In the genomic region with DNA sequence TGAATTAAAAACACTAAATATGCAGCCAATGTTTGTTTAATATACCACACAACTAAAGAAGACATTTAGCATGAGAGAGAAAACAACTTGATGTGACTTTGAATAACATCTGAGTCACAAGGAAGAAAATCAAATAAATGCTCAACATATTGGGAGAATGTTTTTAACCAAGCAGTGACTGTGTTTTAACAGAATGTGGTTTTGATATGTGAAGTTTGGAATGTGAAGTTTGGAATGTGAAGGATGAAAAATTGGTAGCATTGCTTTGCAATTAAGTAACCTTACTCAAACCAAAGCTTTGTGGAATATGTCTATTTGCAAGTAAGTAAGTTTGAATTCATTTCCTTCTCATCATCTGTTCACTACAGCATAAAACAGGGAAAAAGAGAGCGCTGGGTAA, we compare ENCODE assay signal across 15 cellular contexts.
DNase-seq lines count a peak whose midpoint lies in the region; ATAC-seq and TF ChIP-seq lines count a peak whose summit lies in the region.
"Had no signal": no experiment of that assay in that cellular context is flagged by ENCODE, and none has a peak within 500 bp of the region (broad histone marks: within the 10 kb centered on the region; RNA-seq: fewer than 3 reads in every experiment).

No MANE protein-coding gene starts in this region.

- H3K27me3 ChIP-seq in BJ (ENCODE audit: control insufficient read depth, insufficient read depth, low read length) (no peaks in the 10 kb centered on the region), neural progenitor cell (no peaks in the 10 kb centered on the region), colonic mucosa (no peaks in the 10 kb centered on the region)

- H3K9me3 ChIP-seq in neural progenitor cell (ENCODE audit: low read depth) (no peaks in the 10 kb centered on the region), colonic mucosa (no peaks in the 10 kb centered on the region)

- no peak for TF ChIP-seq CTCF in BJ (IDR thresholded peaks at IDR 0.05; ENCODE audit: insufficient read depth, low read depth, low read length)
- no peak for TF ChIP-seq CTCF in epithelial cell of esophagus (IDR thresholded peaks at IDR 0.05; ENCODE audit: insufficient read depth, low read depth, low read length, missing control alignments)
- TF ChIP-seq CTCF in neural progenitor cell (IDR thresholded peaks at IDR 0.05) = no peak
- TF ChIP-seq CTCF in colonic mucosa (IDR thresholded peaks at IDR 0.05) = no peak

- POLR2A ChIA-PET in BJ (lab: Charles Lee) = no interaction called here
- POLR2A ChIA-PET in naive thymus-derived CD8-positive, alpha-beta T cell (lab: Charles Lee) = no interaction called here

- H4K20me1 ChIP-seq in neural progenitor cell (ENCODE audit: low read depth) = no peaks in the 10 kb centered on the region

- peak overlapping the region; percentile 6 for H3K27ac Mint-ChIP-seq in neural progenitor cell
- no peak overlapping the region for H3K27ac Mint-ChIP-seq in naive thymus-derived CD8-positive, alpha-beta T cell
- H3K27ac Mint-ChIP-seq in activated naive CD8-positive, alpha-beta T cell treated with anti-CD3 and anti-CD28 coated beads, Interleukin-2, amount 50 U/mL, for 24 hours = no peak overlapping the region
- H3K27ac Mint-ChIP-seq: CD4-positive, alpha-beta T cell; stimulated activated naive B cell treated with anti-CD40 and anti-IgM and Interleukin-4, amounts not matched to agents 10 μg/mL and 1 μg/mL and 100 μg/mL, for 72 hours; T-helper 1 cell treated with Interleukin-12 subunit alpha and Interleukin-12 subunit beta and Interleukin-4 antibody, amounts not matched to agents 30 μg/mL and 1 μg/mL, for 36 hours had no signal

- intact Hi-C loops in colonic mucosa (cut with DNase I) = no loop called here

- peak overlapping the region; percentile 1 for H2AFZ ChIP-seq in neural progenitor cell (replicated peaks)
- H2AFZ ChIP-seq: parathyroid adenoma had no signal

- CTCF ChIA-PET in BJ (lab: Yijun Ruan, JAX) = interaction anchor here (0.6 kb wide), 2 partner anchors 25 to 455 kb away, joined by 3 read pairs; no protein-coding TSS in a partner anchor

- H3K4me2 ChIP-seq in neural progenitor cell = no peak overlapping the region

- H3K9ac ChIP-seq in neural progenitor cell (no peak overlapping the region), colonic mucosa (ENCODE audit: low read depth in 2 of 2, low read length in 2 of 2) (no peak overlapping the region)
- H3K9ac ChIP-seq: parathyroid adenoma had no signal

- H3K79me2 ChIP-seq in neural progenitor cell (ENCODE audit: low read depth) = no peaks in the 10 kb centered on the region
- H3K79me2 ChIP-seq: parathyroid adenoma had no signal

- H3K36me3 ChIP-seq in BJ (ENCODE audit: control insufficient read depth, insufficient read depth, low read length) (no peaks in the 10 kb centered on the region), neural progenitor cell (no peaks in the 10 kb centered on the region), colonic mucosa (no peaks in the 10 kb centered on the region)

- DNase-seq in BJ (ENCODE audit: low read depth) (peak; percentile 91), NCI-H460 (ENCODE audit: extremely low read depth, low read depth) (peak; percentile 37), epithelial cell of esophagus (ENCODE audit: low read depth) (peak; percentile 36), neural progenitor cell (ENCODE audit: low spot score) (no peak), colonic mucosa (no peak)
- DNase-seq in naive thymus-derived CD8-positive, alpha-beta T cell = no peak
- DNase-seq in activated naive CD8-positive, alpha-beta T cell treated with anti-CD3 and anti-CD28 coated beads, Interleukin-2, amount 50 U/mL, for 24 hours = no peak
- DNase-seq: activated CD4-positive, alpha-beta T cell treated with anti-CD3 and anti-CD28 coated beads for 48 hours; CD4-positive, alpha-beta T cell; GDM1; stimulated activated CD4-positive, alpha-beta T cell treated with anti-CD3 and anti-CD28 coated beads, Interleukin-2, amount 100 ng/mL, for 24 hours; stimulated activated naive B cell treated with anti-CD40 and anti-IgM and Interleukin-4, amounts not matched to agents 10 μg/mL and 1 μg/mL and 100 μg/mL, for 72 hours had no signal

- H3K27ac ChIP-seq in neural progenitor cell = no peak overlapping the region
- H3K27ac ChIP-seq in colonic mucosa = no peak overlapping the region
- H3K27ac ChIP-seq: parathyroid adenoma had no signal

- no peak for ATAC-seq in GM21723 (IDR thresholded peaks at IDR 0.05; ENCODE audit: unreplicated experiment)
- no peak for ATAC-seq in naive thymus-derived CD8-positive, alpha-beta T cell
- ATAC-seq in activated naive CD8-positive, alpha-beta T cell treated with anti-CD3 and anti-CD28 coated beads, Interleukin-2, amount 50 U/mL, for 24 hours = no peak
- ATAC-seq: stimulated activated naive B cell treated with anti-CD40 and anti-IgM and Interleukin-4, amounts not matched to agents 10 μg/mL and 1 μg/mL and 100 μg/mL, for 72 hours had no signal

- H3K4me1 Mint-ChIP-seq in neural progenitor cell = peaks cover 10% of the 10 kb centered on the region
- H3K4me1 Mint-ChIP-seq in naive thymus-derived CD8-positive, alpha-beta T cell = no peaks in the 10 kb centered on the region
- H3K4me1 Mint-ChIP-seq in activated naive CD8-positive, alpha-beta T cell treated with anti-CD3 and anti-CD28 coated beads, Interleukin-2, amount 50 U/mL, for 24 hours = no peaks in the 10 kb centered on the region
- H3K4me1 Mint-ChIP-seq: stimulated activated naive B cell treated with anti-CD40 and anti-IgM and Interleukin-4, amounts not matched to agents 10 μg/mL and 1 μg/mL and 100 μg/mL, for 72 hours had no signal

- H3K4me1 ChIP-seq in neural progenitor cell (peaks cover 10% of the 10 kb centered on the region), colonic mucosa (no peaks in the 10 kb centered on the region)
- H3K4me1 ChIP-seq: parathyroid adenoma had no signal

- H3K9me3 Mint-ChIP-seq in neural progenitor cell = no peaks in the 10 kb centered on the region
- H3K9me3 Mint-ChIP-seq in naive thymus-derived CD8-positive, alpha-beta T cell = no peaks in the 10 kb centered on the region
- no peaks in the 10 kb centered on the region for H3K9me3 Mint-ChIP-seq in activated naive CD8-positive, alpha-beta T cell treated with anti-CD3 and anti-CD28 coated beads, Interleukin-2, amount 50 U/mL, for 24 hours
- H3K9me3 Mint-ChIP-seq: CD4-positive, alpha-beta T cell; stimulated activated naive B cell treated with anti-CD40 and anti-IgM and Interleukin-4, amounts not matched to agents 10 μg/mL and 1 μg/mL and 100 μg/mL, for 72 hours; T-helper 1 cell treated with Interleukin-12 subunit alpha and Interleukin-12 subunit beta and Interleukin-4 antibody, amounts not matched to agents 30 μg/mL and 1 μg/mL, for 36 hours had no signal

- H3K4me3 Mint-ChIP-seq in neural progenitor cell = no peak overlapping the region
- no peak overlapping the region for H3K4me3 Mint-ChIP-seq in naive thymus-derived CD8-positive, alpha-beta T cell
- H3K4me3 Mint-ChIP-seq in activated naive CD8-positive, alpha-beta T cell treated with anti-CD3 and anti-CD28 coated beads, Interleukin-2, amount 50 U/mL, for 24 hours = no peak overlapping the region
- H3K4me3 Mint-ChIP-seq: CD4-positive, alpha-beta T cell; stimulated activated naive B cell treated with anti-CD40 and anti-IgM and Interleukin-4, amounts not matched to agents 10 μg/mL and 1 μg/mL and 100 μg/mL, for 72 hours; T-helper 1 cell treated with Interleukin-12 subunit alpha and Interleukin-12 subunit beta and Interleukin-4 antibody, amounts not matched to agents 30 μg/mL and 1 μg/mL, for 36 hours had no signal

- H3K4me3 ChIP-seq in BJ (ENCODE audit: low read depth, low read length) (no peak overlapping the region), epithelial cell of esophagus (ENCODE audit: low read length) (no peak overlapping the region), neural progenitor cell (no peak overlapping the region), colonic mucosa (no peak overlapping the region)

- no peaks in the 10 kb centered on the region for H3F3A ChIP-seq in neural progenitor cell (ENCODE audit: low read depth)

- no peaks in the 10 kb centered on the region for H3K27me3 Mint-ChIP-seq in neural progenitor cell (ENCODE audit: insufficient read depth, low read depth)
- peaks cover 0 to 11% (median 1%) of the 10 kb centered on the region in 5 donors for H3K27me3 Mint-ChIP-seq in naive thymus-derived CD8-positive, alpha-beta T cell
- H3K27me3 Mint-ChIP-seq in activated naive CD8-positive, alpha-beta T cell treated with anti-CD3 and anti-CD28 coated beads, Interleukin-2, amount 50 U/mL, for 24 hours = no peaks in the 10 kb centered on the region

- H3K36me3 Mint-ChIP-seq in neural progenitor cell = no peaks in the 10 kb centered on the region
- no peaks in the 10 kb centered on the region for H3K36me3 Mint-ChIP-seq in naive thymus-derived CD8-positive, alpha-beta T cell
- H3K36me3 Mint-ChIP-seq in activated naive CD8-positive, alpha-beta T cell treated with anti-CD3 and anti-CD28 coated beads, Interleukin-2, amount 50 U/mL, for 24 hours (ENCODE audit: low read depth) = no peaks in the 10 kb centered on the region
- H3K36me3 Mint-ChIP-seq: stimulated activated naive B cell treated with anti-CD40 and anti-IgM and Interleukin-4, amounts not matched to agents 10 μg/mL and 1 μg/mL and 100 μg/mL, for 72 hours had no signal

Comparison
In these comparisons a context has a peak if more than half of its experiments do, and no peak if none do; other contexts are left out.
1. DNase-seq: peak in BJ (single experiment), NCI-H460 (single experiment) and epithelial cell of esophagus (single experiment); none in neural progenitor cell (single experiment), naive thymus-derived CD8-positive, alpha-beta T cell (0 of 10), activated naive CD8-positive, alpha-beta T cell treated with anti-CD3 and anti-CD28 coated beads, Interleukin-2, amount 50 U/mL, for 24 hours (single experiment) and colonic mucosa (single experiment).